ENCODE assay signal across 1 cellular context in the genomic region with DNA sequence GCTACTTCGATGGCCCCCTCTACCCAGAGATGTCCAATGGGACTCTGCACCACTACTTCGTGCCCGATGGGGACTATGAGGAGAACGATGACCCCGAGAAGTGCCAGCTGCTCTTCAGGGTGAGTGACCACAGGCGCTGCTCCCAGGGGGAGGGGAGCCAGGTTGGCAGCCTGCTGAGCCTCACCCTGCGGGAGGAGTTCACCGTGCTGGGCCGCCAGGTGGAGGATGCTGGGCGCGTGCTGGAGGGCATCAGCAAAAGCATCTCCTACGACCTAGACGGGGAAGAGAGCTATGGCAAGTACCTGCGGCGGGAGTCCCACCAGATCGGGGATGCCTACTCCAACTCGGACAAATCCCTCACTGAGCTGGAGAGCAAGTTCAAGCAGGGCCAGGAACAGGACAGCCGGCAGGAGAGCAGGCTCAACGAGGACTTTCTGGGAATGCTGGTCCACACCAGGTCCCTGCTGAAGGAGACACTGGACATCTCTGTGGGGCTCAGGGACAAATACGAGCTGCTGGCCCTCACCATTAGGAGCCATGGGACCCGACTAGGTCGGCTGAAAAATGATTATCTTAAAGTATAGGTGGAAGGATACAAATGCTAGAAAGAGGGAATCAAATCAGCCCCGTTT.
TF ChIP-seq lines count a peak whose summit lies in the region.

No MANE protein-coding gene starts in this region.

TF ChIP-seq in GM23338, 12 proteins besides CTCF, POLR2A, EP300 and RAD21 (continued from another document):
- TF ChIP-seq, protein P1, sequence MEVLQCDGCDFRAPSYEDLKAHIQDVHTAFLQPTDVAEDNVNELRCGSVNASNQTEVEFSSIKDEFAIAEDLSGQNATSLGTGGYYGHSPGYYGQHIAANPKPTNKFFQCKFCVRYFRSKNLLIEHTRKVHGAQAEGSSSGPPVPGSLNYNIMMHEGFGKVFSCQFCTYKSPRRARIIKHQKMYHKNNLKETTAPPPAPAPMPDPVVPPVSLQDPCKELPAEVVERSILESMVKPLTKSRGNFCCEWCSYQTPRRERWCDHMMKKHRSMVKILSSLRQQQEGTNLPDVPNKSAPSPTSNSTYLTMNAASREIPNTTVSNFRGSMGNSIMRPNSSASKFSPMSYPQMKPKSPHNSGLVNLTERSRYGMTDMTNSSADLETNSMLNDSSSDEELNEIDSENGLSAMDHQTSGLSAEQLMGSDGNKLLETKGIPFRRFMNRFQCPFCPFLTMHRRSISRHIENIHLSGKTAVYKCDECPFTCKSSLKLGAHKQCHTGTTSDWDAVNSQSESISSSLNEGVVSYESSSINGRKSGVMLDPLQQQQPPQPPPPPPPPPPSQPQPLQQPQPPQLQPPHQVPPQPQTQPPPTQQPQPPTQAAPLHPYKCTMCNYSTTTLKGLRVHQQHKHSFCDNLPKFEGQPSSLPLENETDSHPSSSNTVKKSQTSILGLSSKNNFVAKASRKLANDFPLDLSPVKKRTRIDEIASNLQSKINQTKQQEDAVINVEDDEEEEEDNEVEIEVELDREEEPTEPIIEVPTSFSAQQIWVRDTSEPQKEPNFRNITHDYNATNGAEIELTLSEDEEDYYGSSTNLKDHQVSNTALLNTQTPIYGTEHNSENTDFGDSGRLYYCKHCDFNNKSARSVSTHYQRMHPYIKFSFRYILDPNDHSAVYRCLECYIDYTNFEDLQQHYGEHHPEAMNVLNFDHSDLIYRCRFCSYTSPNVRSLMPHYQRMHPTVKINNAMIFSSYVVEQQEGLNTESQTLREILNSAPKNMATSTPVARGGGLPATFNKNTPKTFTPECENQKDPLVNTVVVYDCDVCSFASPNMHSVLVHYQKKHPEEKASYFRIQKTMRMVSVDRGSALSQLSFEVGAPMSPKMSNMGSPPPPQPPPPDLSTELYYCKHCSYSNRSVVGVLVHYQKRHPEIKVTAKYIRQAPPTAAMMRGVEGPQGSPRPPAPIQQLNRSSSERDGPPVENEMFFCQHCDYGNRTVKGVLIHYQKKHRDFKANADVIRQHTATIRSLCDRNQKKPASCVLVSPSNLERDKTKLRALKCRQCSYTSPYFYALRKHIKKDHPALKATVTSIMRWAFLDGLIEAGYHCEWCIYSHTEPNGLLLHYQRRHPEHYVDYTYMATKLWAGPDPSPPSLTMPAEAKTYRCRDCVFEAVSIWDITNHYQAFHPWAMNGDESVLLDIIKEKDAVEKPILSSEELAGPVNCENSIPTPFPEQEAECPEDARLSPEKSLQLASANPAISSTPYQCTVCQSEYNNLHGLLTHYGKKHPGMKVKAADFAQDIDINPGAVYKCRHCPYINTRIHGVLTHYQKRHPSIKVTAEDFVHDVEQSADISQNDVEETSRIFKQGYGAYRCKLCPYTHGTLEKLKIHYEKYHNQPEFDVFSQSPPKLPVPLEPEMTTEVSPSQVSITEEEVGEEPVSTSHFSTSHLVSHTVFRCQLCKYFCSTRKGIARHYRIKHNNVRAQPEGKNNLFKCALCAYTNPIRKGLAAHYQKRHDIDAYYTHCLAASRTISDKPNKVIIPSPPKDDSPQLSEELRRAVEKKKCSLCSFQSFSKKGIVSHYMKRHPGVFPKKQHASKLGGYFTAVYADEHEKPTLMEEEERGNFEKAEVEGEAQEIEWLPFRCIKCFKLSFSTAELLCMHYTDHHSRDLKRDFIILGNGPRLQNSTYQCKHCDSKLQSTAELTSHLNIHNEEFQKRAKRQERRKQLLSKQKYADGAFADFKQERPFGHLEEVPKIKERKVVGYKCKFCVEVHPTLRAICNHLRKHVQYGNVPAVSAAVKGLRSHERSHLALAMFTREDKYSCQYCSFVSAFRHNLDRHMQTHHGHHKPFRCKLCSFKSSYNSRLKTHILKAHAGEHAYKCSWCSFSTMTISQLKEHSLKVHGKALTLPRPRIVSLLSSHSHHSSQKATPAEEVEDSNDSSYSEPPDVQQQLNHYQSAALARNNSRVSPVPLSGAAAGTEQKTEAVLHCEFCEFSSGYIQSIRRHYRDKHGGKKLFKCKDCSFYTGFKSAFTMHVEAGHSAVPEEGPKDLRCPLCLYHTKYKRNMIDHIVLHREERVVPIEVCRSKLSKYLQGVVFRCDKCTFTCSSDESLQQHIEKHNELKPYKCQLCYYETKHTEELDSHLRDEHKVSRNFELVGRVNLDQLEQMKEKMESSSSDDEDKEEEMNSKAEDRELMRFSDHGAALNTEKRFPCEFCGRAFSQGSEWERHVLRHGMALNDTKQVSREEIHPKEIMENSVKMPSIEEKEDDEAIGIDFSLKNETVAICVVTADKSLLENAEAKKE (CRISPR knock-in tag; IDR thresholded peaks at IDR 0.05) = no peak
- TF ChIP-seq POLR2AphosphoS5 (IDR thresholded peaks at IDR 0.05; ENCODE audit: low read depth) = no peak
